ENCODE assay signal across 17 cellular contexts in genomic region chr3:64473476-64473875, GRCh38.
"Had no signal": no experiment of that assay in that cellular context is flagged by ENCODE, and none has a peak within 500 bp of the region (broad histone marks: within the 10 kb centered on the region; RNA-seq: fewer than 3 reads in every experiment).

No MANE protein-coding gene starts in this region.

- H3K9me3 ChIP-seq: gastrocnemius medialis, heart right ventricle, mucosa of descending colon, ovary had no signal

- H3K9ac ChIP-seq: neural progenitor cell had no signal

- H3K27ac Mint-ChIP-seq: naive thymus-derived CD8-positive, alpha-beta T cell; neural progenitor cell had no signal

- H3K27me3 ChIP-seq: gastrocnemius medialis, neural progenitor cell, ovary had no signal

- DNase-seq: cortex of kidney; dorsolateral prefrontal cortex; effector CD8-positive, alpha-beta T cell; gastrocnemius medialis; heart right ventricle; hypothalamus; islet precursor cell; mucosa of descending colon; naive thymus-derived CD8-positive, alpha-beta T cell; nucleus accumbens; ovary; right cardiac atrium; stimulated activated CD4-positive, alpha-beta T cell treated with anti-CD3 and anti-CD28 coated beads, Interleukin-2, amount 100 ng/mL, for 48 hours; stimulated activated naive CD4-positive, alpha-beta T cell treated with Interleukin-2 at 50 U/mL for 16 hours; trophoblast cell had no signal

- H3K4me3 ChIP-seq: dorsolateral prefrontal cortex, gastrocnemius medialis, heart right ventricle, mucosa of descending colon, neural progenitor cell, ovary, smooth muscle cell had no signal

- H3K4me3 Mint-ChIP-seq: naive thymus-derived CD8-positive, alpha-beta T cell; neural progenitor cell had no signal

- H2AFZ ChIP-seq: neural progenitor cell had no signal

- H3K36me3 ChIP-seq: gastrocnemius medialis, heart right ventricle, neural progenitor cell, ovary had no signal

- H3K36me3 Mint-ChIP-seq: naive thymus-derived CD8-positive, alpha-beta T cell had no signal

- H3K27ac ChIP-seq: dorsolateral prefrontal cortex, gastrocnemius medialis, heart right ventricle, neural progenitor cell, ovary had no signal

- H3K4me2 ChIP-seq: neural progenitor cell had no signal

- H3K4me1 ChIP-seq: gastrocnemius medialis, heart right ventricle, neural progenitor cell had no signal
